ENCODE assay signal across 1 cellular context in the genomic region with DNA sequence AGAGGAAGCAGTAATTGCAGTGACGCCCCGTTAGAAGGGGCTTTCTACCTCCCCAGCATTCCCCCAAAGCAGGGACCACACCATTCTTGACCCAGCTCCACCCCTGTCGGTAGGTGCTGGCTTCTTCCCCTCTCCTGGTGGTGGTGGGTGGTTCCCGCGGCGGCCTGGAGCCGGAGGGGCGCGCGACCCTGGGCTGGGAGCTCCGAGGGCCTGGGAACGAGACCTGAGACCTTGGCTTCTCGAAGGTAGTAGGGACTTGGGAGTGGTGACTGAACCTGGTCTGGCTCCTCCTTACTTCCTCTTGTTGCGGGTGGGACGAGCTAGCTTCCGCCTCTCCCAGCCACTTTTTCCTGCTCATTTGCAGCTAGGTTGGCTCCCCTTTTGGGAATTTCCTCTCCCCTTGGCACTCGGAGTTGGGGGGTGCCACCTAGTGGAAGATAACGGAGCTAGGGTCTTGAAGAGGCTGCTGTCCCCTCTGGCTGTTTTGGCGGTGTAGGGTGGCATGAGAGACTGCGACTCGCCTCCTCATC.
TF ChIP-seq lines count a peak whose summit lies in the region.

No MANE protein-coding gene starts in this region.

TF ChIP-seq in GM23338, 12 proteins besides CTCF, POLR2A, EP300 and RAD21:
- TF ChIP-seq, protein P1, sequence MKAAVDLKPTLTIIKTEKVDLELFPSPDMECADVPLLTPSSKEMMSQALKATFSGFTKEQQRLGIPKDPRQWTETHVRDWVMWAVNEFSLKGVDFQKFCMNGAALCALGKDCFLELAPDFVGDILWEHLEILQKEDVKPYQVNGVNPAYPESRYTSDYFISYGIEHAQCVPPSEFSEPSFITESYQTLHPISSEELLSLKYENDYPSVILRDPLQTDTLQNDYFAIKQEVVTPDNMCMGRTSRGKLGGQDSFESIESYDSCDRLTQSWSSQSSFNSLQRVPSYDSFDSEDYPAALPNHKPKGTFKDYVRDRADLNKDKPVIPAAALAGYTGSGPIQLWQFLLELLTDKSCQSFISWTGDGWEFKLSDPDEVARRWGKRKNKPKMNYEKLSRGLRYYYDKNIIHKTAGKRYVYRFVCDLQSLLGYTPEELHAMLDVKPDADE (IDR thresholded peaks at IDR 0.05), result no peak
- TF ChIP-seq POLR2AphosphoS5 (IDR thresholded peaks at IDR 0.05; ENCODE audit: low read depth), result no peak
- no peak for TF ChIP-seq EZH2 (IDR thresholded peaks at IDR 0.05; ENCODE audit: low read depth, unreplicated experiment)
- TF ChIP-seq, protein P2, sequence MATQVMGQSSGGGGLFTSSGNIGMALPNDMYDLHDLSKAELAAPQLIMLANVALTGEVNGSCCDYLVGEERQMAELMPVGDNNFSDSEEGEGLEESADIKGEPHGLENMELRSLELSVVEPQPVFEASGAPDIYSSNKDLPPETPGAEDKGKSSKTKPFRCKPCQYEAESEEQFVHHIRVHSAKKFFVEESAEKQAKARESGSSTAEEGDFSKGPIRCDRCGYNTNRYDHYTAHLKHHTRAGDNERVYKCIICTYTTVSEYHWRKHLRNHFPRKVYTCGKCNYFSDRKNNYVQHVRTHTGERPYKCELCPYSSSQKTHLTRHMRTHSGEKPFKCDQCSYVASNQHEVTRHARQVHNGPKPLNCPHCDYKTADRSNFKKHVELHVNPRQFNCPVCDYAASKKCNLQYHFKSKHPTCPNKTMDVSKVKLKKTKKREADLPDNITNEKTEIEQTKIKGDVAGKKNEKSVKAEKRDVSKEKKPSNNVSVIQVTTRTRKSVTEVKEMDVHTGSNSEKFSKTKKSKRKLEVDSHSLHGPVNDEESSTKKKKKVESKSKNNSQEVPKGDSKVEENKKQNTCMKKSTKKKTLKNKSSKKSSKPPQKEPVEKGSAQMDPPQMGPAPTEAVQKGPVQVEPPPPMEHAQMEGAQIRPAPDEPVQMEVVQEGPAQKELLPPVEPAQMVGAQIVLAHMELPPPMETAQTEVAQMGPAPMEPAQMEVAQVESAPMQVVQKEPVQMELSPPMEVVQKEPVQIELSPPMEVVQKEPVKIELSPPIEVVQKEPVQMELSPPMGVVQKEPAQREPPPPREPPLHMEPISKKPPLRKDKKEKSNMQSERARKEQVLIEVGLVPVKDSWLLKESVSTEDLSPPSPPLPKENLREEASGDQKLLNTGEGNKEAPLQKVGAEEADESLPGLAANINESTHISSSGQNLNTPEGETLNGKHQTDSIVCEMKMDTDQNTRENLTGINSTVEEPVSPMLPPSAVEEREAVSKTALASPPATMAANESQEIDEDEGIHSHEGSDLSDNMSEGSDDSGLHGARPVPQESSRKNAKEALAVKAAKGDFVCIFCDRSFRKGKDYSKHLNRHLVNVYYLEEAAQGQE (IDR thresholded peaks at IDR 0.05; ENCODE audit: unreplicated experiment), result no peak
- TF ChIP-seq ZNF331 (CRISPR knock-in tag; IDR thresholded peaks at IDR 0.05; ENCODE audit: low read depth), result no peak
- no peak for TF ChIP-seq EZH2phosphoT487 (IDR thresholded peaks at IDR 0.05; ENCODE audit: unreplicated experiment)
- no peak for TF ChIP-seq STAT1 (IDR thresholded peaks at IDR 0.05; ENCODE audit: unreplicated experiment)
- TF ChIP-seq CREB1 (CRISPR knock-in tag; IDR thresholded peaks at IDR 0.05; ENCODE audit: low read depth), result no peak
- TF ChIP-seq, protein P3, sequence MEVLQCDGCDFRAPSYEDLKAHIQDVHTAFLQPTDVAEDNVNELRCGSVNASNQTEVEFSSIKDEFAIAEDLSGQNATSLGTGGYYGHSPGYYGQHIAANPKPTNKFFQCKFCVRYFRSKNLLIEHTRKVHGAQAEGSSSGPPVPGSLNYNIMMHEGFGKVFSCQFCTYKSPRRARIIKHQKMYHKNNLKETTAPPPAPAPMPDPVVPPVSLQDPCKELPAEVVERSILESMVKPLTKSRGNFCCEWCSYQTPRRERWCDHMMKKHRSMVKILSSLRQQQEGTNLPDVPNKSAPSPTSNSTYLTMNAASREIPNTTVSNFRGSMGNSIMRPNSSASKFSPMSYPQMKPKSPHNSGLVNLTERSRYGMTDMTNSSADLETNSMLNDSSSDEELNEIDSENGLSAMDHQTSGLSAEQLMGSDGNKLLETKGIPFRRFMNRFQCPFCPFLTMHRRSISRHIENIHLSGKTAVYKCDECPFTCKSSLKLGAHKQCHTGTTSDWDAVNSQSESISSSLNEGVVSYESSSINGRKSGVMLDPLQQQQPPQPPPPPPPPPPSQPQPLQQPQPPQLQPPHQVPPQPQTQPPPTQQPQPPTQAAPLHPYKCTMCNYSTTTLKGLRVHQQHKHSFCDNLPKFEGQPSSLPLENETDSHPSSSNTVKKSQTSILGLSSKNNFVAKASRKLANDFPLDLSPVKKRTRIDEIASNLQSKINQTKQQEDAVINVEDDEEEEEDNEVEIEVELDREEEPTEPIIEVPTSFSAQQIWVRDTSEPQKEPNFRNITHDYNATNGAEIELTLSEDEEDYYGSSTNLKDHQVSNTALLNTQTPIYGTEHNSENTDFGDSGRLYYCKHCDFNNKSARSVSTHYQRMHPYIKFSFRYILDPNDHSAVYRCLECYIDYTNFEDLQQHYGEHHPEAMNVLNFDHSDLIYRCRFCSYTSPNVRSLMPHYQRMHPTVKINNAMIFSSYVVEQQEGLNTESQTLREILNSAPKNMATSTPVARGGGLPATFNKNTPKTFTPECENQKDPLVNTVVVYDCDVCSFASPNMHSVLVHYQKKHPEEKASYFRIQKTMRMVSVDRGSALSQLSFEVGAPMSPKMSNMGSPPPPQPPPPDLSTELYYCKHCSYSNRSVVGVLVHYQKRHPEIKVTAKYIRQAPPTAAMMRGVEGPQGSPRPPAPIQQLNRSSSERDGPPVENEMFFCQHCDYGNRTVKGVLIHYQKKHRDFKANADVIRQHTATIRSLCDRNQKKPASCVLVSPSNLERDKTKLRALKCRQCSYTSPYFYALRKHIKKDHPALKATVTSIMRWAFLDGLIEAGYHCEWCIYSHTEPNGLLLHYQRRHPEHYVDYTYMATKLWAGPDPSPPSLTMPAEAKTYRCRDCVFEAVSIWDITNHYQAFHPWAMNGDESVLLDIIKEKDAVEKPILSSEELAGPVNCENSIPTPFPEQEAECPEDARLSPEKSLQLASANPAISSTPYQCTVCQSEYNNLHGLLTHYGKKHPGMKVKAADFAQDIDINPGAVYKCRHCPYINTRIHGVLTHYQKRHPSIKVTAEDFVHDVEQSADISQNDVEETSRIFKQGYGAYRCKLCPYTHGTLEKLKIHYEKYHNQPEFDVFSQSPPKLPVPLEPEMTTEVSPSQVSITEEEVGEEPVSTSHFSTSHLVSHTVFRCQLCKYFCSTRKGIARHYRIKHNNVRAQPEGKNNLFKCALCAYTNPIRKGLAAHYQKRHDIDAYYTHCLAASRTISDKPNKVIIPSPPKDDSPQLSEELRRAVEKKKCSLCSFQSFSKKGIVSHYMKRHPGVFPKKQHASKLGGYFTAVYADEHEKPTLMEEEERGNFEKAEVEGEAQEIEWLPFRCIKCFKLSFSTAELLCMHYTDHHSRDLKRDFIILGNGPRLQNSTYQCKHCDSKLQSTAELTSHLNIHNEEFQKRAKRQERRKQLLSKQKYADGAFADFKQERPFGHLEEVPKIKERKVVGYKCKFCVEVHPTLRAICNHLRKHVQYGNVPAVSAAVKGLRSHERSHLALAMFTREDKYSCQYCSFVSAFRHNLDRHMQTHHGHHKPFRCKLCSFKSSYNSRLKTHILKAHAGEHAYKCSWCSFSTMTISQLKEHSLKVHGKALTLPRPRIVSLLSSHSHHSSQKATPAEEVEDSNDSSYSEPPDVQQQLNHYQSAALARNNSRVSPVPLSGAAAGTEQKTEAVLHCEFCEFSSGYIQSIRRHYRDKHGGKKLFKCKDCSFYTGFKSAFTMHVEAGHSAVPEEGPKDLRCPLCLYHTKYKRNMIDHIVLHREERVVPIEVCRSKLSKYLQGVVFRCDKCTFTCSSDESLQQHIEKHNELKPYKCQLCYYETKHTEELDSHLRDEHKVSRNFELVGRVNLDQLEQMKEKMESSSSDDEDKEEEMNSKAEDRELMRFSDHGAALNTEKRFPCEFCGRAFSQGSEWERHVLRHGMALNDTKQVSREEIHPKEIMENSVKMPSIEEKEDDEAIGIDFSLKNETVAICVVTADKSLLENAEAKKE (CRISPR knock-in tag; IDR thresholded peaks at IDR 0.05), result no peak
- TF ChIP-seq NANOG (IDR thresholded peaks at IDR 0.05; ENCODE audit: borderline replicate concordance), result no peak
